8 cellular contexts compared by ENCODE assay signal in the genomic region with DNA sequence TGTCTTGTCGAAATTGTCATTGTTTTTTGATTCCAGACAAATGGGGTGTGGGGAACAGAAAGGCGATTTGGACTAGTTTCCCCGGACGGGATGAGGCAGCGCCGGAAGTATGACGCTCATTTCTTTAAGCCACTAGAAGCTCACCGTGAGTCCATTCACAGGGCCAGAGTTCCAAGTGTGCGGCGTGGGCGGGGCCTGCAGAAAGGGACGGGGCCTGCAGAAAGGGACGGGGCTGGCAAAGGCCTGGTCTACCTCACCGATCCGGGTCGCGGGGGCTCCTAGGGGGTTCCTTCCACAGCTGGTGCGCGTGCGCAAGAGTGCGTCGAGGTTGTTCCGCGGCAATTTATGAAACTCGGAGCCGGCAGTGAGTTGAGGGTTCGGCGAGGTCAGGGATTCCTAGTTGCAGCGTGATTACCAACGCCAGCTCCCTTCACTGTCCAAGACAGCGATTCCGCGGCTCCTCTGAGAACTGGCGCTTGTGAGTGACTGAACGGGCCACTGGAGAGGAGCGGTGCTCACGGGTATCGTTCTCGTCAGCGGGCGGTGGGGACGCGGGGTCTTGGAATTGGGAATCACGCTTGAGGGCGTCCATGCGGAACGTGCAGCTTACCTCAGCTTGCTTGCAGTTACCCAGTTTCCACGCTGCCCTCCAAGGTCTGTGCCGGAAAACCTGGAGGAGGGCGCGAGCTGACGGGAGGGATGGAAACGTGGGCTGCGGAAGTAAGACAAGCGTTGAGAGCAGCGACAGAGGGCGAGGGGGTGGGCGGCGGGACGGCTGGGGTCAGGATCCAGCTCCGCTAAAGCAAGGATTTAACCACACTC. TPM values are rescaled to one million over a fixed set of nuclear protein-coding genes. Genes with fewer than 3 reads are reported as not detected.
DNase-seq lines count a peak whose midpoint lies in the region; ATAC-seq and TF ChIP-seq lines count a peak whose summit lies in the region.

A gene (plus strand): TSS at position 219 of the 822 bp plus-strand sequence. CDS start 5,847 bp downstream, outside the sequence.

- peak within 1 kb of the TSS; percentile 29 to 83 (median 57) for H3K4me3 Mint-ChIP-seq in CD8-positive, alpha-beta memory T cell

- peaks cover 13% of the 10 kb centered on the region for H3K27me3 ChIP-seq in CD8-positive, alpha-beta memory T cell (ENCODE audit: insufficient read depth, low read length, poor library complexity, severe bottlenecking)
- H3K27me3 ChIP-seq in right cardiac atrium (ENCODE audit: control insufficient read depth, insufficient read depth) (no peaks in the 10 kb centered on the region), prostate gland (replicated peaks; ENCODE audit: insufficient read depth) (no peaks in the 10 kb centered on the region)

- CTCF ChIA-PET in CD8-positive, alpha-beta memory T cell (lab: Charles Lee): no interaction called here

- peak within 1 kb of the TSS; percentile 69 for H3K27ac ChIP-seq in CD8-positive, alpha-beta memory T cell (ENCODE audit: low read depth, low read length)
- H3K27ac ChIP-seq in right cardiac atrium (ENCODE audit: low read length) (no peak within 1 kb of the TSS), prostate gland (peak within 1 kb of the TSS; percentile 55 to 69)

- H3K9me3 ChIP-seq in CD8-positive, alpha-beta memory T cell (ENCODE audit: low read length): no peaks in the 10 kb centered on the region
- H3K9me3 ChIP-seq in right cardiac atrium (ENCODE audit: control insufficient read depth, low read length) (no peaks in the 10 kb centered on the region), prostate gland (no peaks in the 10 kb centered on the region)

- peak in 1 of 5 donors; percentile 49 for DNase-seq in CD8-positive, alpha-beta memory T cell
- DNase-seq in NOMO-1 treated with dmso at 0.1 percent for 144 hours (lab: John Stamatoyannopoulos, UW; ENCODE audit: unreplicated experiment) (peak; percentile 15), amygdala (lab: John Stamatoyannopoulos, UW) (peak in 37 of 56 donors; percentile 2 to 54 (median 20)), right cardiac atrium (peak; percentile 87 to 92 (median 89)), prostate gland (ENCODE audit: low spot score) (peak; percentile 33), NCI-H226 (no peak)

- H3K36me3 ChIP-seq in CD8-positive, alpha-beta memory T cell (ENCODE audit: insufficient read depth, low read length): no peaks in the 10 kb centered on the region
- no peaks in the 10 kb centered on the region for H3K36me3 ChIP-seq in prostate gland

- POLR2A ChIA-PET in CD8-positive, alpha-beta memory T cell (lab: Charles Lee): no interaction called here

- peaks cover 33 to 56% of the 10 kb centered on the region in 2 donors for H3K27me3 Mint-ChIP-seq in CD8-positive, alpha-beta memory T cell

- TF ChIP-seq POLR2A in prostate gland (IDR thresholded peaks at IDR 0.05): no peak

- peaks cover 5 to 22% (median 16%) of the 10 kb centered on the region in 3 donors for H3K4me1 Mint-ChIP-seq in CD8-positive, alpha-beta memory T cell

- TF ChIP-seq CTCF in prostate gland (IDR thresholded peaks at IDR 0.05): no peak

- under 1% methylated on average over 61 of the region's 61 CpGs for WGBS in right cardiac atrium
- WGBS in prostate gland: 2% methylated on average over 61 of the region's 61 CpGs

- H3K27ac Mint-ChIP-seq in CD8-positive, alpha-beta memory T cell: peak within 1 kb of the TSS in 3 of 8 donors; percentile 4 to 18 (median 4)

- H3K9me3 Mint-ChIP-seq in CD8-positive, alpha-beta memory T cell: no peaks in the 10 kb centered on the region

- ATAC-seq in GM19324 (IDR thresholded peaks at IDR 0.05; ENCODE audit: low FRiP score, unreplicated experiment) (peak; percentile 37), HG03342 (IDR thresholded peaks at IDR 0.05; ENCODE audit: unreplicated experiment) (peak; percentile 72), right cardiac atrium (peak; percentile 95 to 97)

- H3K36me3 Mint-ChIP-seq in CD8-positive, alpha-beta memory T cell: no peaks in the 10 kb centered on the region

- H3K4me1 ChIP-seq in CD8-positive, alpha-beta memory T cell (ENCODE audit: insufficient read depth, low read length): no peaks in the 10 kb centered on the region
- H3K4me1 ChIP-seq in right cardiac atrium (ENCODE audit: control insufficient read depth, insufficient read depth, low read length) (no peaks in the 10 kb centered on the region), prostate gland (replicated peaks) (no peaks in the 10 kb centered on the region)

- intact Hi-C loops in right cardiac atrium (cut with DNase I) (no loop called here), prostate gland (cut with DNase I) (no loop called here)

- H3K4me3 ChIP-seq in CD8-positive, alpha-beta memory T cell (ENCODE audit: low read length): peak within 1 kb of the TSS; percentile 48
- H3K4me3 ChIP-seq in right cardiac atrium (ENCODE audit: low read length) (peak within 1 kb of the TSS; percentile 59), prostate gland (peak within 1 kb of the TSS; percentile 50 to 51)

RNA-seq across cellular contexts. Expression of the gene that starts here (rescaled TPM):
- under 1 TPM; 0.72 to 0.73 TPM for total RNA-seq in CD8-positive, alpha-beta memory T cell
- not detected for polyA plus RNA-seq in CD8-positive, alpha-beta memory T cell
- total RNA-seq in right cardiac atrium (1 to 10 TPM in 1 of 4 donors, under 1 TPM in 3; 0.54 to 1.0 (median 0.81) TPM), prostate gland (1 to 10 TPM; 2.5 to 2.6 TPM)
- polyA plus RNA-seq in right cardiac atrium: 0.14 TPM

Comparison
In these comparisons a context has a peak if more than half of its experiments do, and no peak if none do; other contexts are left out.
1. ATAC-seq: peak in every context shown above with its lines; median percentile 96 in right cardiac atrium; 72 in HG03342; 37 in GM19324.